In genomic region chr3:132008841-132009638, GRCh38 we compare ENCODE assay signal across 26 cellular contexts. TPM values are rescaled to one million over a fixed set of nuclear protein-coding genes. Genes with fewer than 3 reads are reported as not detected.
A peak's percentile ranks its signal among the peaks of the same experiment; 100 is the strongest.
DNase-seq lines count a peak whose midpoint lies in the region; ATAC-seq and TF ChIP-seq lines count a peak whose summit lies in the region.
"Had no signal": no experiment of that assay in that cellular context is flagged by ENCODE, and none has a peak within 500 bp of the region (broad histone marks: within the 10 kb centered on the region; RNA-seq: fewer than 3 reads in every experiment).

No MANE protein-coding gene starts in this region.

- H3K4me3 ChIP-seq in PC-9 (no peak overlapping the region), left lung (no peak overlapping the region), endodermal cell (ENCODE audit: low read length) (no peak overlapping the region), vagina (no peak overlapping the region), spleen (no peak overlapping the region)
- H3K4me3 ChIP-seq: gastrocnemius medialis, GM23338, neural progenitor cell, smooth muscle cell, testis had no signal

- no peak overlapping the region for H3K27ac Mint-ChIP-seq in endodermal cell
- H3K27ac Mint-ChIP-seq: activated naive CD8-positive, alpha-beta T cell treated with anti-CD3 and anti-CD28 coated beads, Interleukin-2, amount 10 ng/mL, durations not matched to agents 7 days and 5 days; activated T-helper 17 cell treated with anti-CD3 and anti-CD28 coated beads, Interleukin-2, amount 50 U/mL, for 72 hours; CD14-positive monocyte; GM23338; neural progenitor cell; T-helper 17 cell had no signal

- WGBS in endodermal cell (ENCODE audit: insufficient coverage in 1 of 2, insufficient read length in 1 of 2), 2 experiments, result 47% methylated on average over 2 of the region's 2 CpGs; no CpG with 5 or more reads in 1 of the 2 experiments
- 27 to 41% (median 36%) methylated on average over 2 of the region's 2 CpGs for WGBS in spleen, 5 donors

- intact Hi-C loops in PC-9 (cut with micrococcal nuclease; ENCODE audit: unreplicated experiment) (loop anchor here (2.0 to 10.0 kb wide), 2 partner anchors 20 to 336 kb away; no protein-coding TSS in a partner anchor), left lung (cut with DNase I) (no loop called here), vagina (cut with DNase I) (no loop called here), spleen (cut with DNase I; ENCODE audit: low total_unique reads) (no loop called here)

- no peaks in the 10 kb centered on the region for H3K9me3 Mint-ChIP-seq in endodermal cell
- H3K9me3 Mint-ChIP-seq: activated naive CD8-positive, alpha-beta T cell treated with anti-CD3 and anti-CD28 coated beads, Interleukin-2, amount 10 ng/mL, durations not matched to agents 7 days and 5 days; activated T-helper 17 cell treated with anti-CD3 and anti-CD28 coated beads, Interleukin-2, amount 50 U/mL, for 72 hours; CD14-positive monocyte; GM23338; neural progenitor cell had no signal

- H3K27me3 ChIP-seq in PC-9 (ENCODE audit: insufficient read depth, low read depth) (no peaks in the 10 kb centered on the region), left lung (peaks cover 0 to 3% of the 10 kb centered on the region in 2 donors), endodermal cell (ENCODE audit: control insufficient read depth, insufficient read depth, low read length, poor library complexity, severe bottlenecking) (no peaks in the 10 kb centered on the region), vagina (no peaks in the 10 kb centered on the region), spleen (replicated peaks in 1 of 7) (peaks cover 0 to 9% (median 0%) of the 10 kb centered on the region in 7 donors)
- H3K27me3 ChIP-seq: gastrocnemius medialis, neural progenitor cell, testis had no signal

- H3K36me3 Mint-ChIP-seq in endodermal cell (ENCODE audit: low read depth), result no peaks in the 10 kb centered on the region
- H3K36me3 Mint-ChIP-seq: activated naive CD8-positive, alpha-beta T cell treated with anti-CD3 and anti-CD28 coated beads, Interleukin-2, amount 10 ng/mL, durations not matched to agents 7 days and 5 days; CD14-positive monocyte; neural progenitor cell had no signal

- peaks cover 8% of the 10 kb centered on the region for H3K4me1 Mint-ChIP-seq in endodermal cell
- H3K4me1 Mint-ChIP-seq: activated naive CD8-positive, alpha-beta T cell treated with anti-CD3 and anti-CD28 coated beads, Interleukin-2, amount 10 ng/mL, durations not matched to agents 7 days and 5 days; activated T-helper 17 cell treated with anti-CD3 and anti-CD28 coated beads, Interleukin-2, amount 50 U/mL, for 72 hours; T-helper 17 cell had no signal

- no peak for TF ChIP-seq CTCF in PC-9 (conservative IDR thresholded peaks at IDR 0.05)
- no peak for TF ChIP-seq CTCF in left lung (IDR thresholded peaks at IDR 0.05)
- no peak for TF ChIP-seq CTCF in endodermal cell (conservative IDR thresholded peaks at IDR 0.05)
- TF ChIP-seq CTCF in vagina (IDR thresholded peaks at IDR 0.05), result no peak
- no peak for TF ChIP-seq CTCF in spleen (IDR thresholded peaks at IDR 0.05 in 8 of 11, conservative IDR thresholded peaks at IDR 0.05 in 3 of 11)

- no peaks in the 10 kb centered on the region for H4K20me1 ChIP-seq in PC-9 (ENCODE audit: insufficient read depth)

- H3K9me3 ChIP-seq in PC-9 (ENCODE audit: insufficient read depth, low read depth), result no peaks in the 10 kb centered on the region
- H3K9me3 ChIP-seq in left lung, result no peaks in the 10 kb centered on the region
- H3K9me3 ChIP-seq in endodermal cell (ENCODE audit: control insufficient read depth, low read length), result no peaks in the 10 kb centered on the region
- H3K9me3 ChIP-seq in vagina, result no peaks in the 10 kb centered on the region
- H3K9me3 ChIP-seq in spleen, result no peaks in the 10 kb centered on the region
- H3K9me3 ChIP-seq: gastrocnemius medialis, testis had no signal

- ATAC-seq in left lung, result peak; percentile 53
- ATAC-seq: activated T-helper 17 cell treated with anti-CD3 and anti-CD28 coated beads, Interleukin-2, amount 50 U/mL, for 72 hours; gastrocnemius medialis; GM23338; left colon; T-helper 17 cell had no signal

- POLR2A ChIA-PET in PC-9 (lab: Charles Lee; ENCODE audit: unreplicated experiment), result no interaction called here

- H3K9ac ChIP-seq in endodermal cell (ENCODE audit: extremely low read depth, low read length, poor library complexity, severe bottlenecking), result no peak overlapping the region
- H3K9ac ChIP-seq: neural progenitor cell had no signal

- H3K36me3 ChIP-seq in PC-9 (ENCODE audit: low read depth) (no peaks in the 10 kb centered on the region), left lung (no peaks in the 10 kb centered on the region), endodermal cell (ENCODE audit: control insufficient read depth, insufficient read depth, low read length) (no peaks in the 10 kb centered on the region), vagina (no peaks in the 10 kb centered on the region), spleen (no peaks in the 10 kb centered on the region)
- H3K36me3 ChIP-seq: gastrocnemius medialis, neural progenitor cell had no signal

- peak overlapping the region; percentile 41 for H3K4me2 ChIP-seq in PC-9
- H3K4me2 ChIP-seq: GM23338, neural progenitor cell, smooth muscle cell had no signal

- no peak overlapping the region for H3K4me3 Mint-ChIP-seq in endodermal cell
- H3K4me3 Mint-ChIP-seq: activated naive CD8-positive, alpha-beta T cell treated with anti-CD3 and anti-CD28 coated beads, Interleukin-2, amount 10 ng/mL, durations not matched to agents 7 days and 5 days; activated T-helper 17 cell treated with anti-CD3 and anti-CD28 coated beads, Interleukin-2, amount 50 U/mL, for 72 hours; CD14-positive monocyte; GM23338; neural progenitor cell; T-helper 17 cell had no signal

- peaks cover 42% of the 10 kb centered on the region for H3K4me1 ChIP-seq in PC-9 (replicated peaks; ENCODE audit: insufficient read depth)
- H3K4me1 ChIP-seq in left lung, result no peaks in the 10 kb centered on the region
- H3K4me1 ChIP-seq in endodermal cell (ENCODE audit: control insufficient read depth, insufficient read depth, low read length), result peaks cover 3% of the 10 kb centered on the region
- no peaks in the 10 kb centered on the region for H3K4me1 ChIP-seq in vagina
- no peaks in the 10 kb centered on the region for H3K4me1 ChIP-seq in spleen
- H3K4me1 ChIP-seq: gastrocnemius medialis, testis had no signal

- H3K27me3 Mint-ChIP-seq in endodermal cell (ENCODE audit: insufficient read depth), result peaks cover 1% of the 10 kb centered on the region
- H3K27me3 Mint-ChIP-seq: activated naive CD8-positive, alpha-beta T cell treated with anti-CD3 and anti-CD28 coated beads, Interleukin-2, amount 10 ng/mL, durations not matched to agents 7 days and 5 days had no signal

- no peaks in the 10 kb centered on the region for H3K79me2 ChIP-seq in PC-9 (ENCODE audit: low read depth)

- H3F3A ChIP-seq in PC-9 (ENCODE audit: insufficient read depth, low read depth), result peaks cover 12% of the 10 kb centered on the region; the same call in 1 of the 2 replicates

- TF ChIP-seq POLR2A in vagina (IDR thresholded peaks at IDR 0.05), result no peak
- no peak for TF ChIP-seq POLR2A in spleen (IDR thresholded peaks at IDR 0.05)

- H2AFZ ChIP-seq in PC-9, result no peak overlapping the region
- H2AFZ ChIP-seq: GM23338, neural progenitor cell had no signal

- no peaks in the 10 kb centered on the region for H3K9me2 ChIP-seq in PC-9 (ENCODE audit: insufficient read depth)

- BruUV-seq in PC-9 (replicated peaks; lab: Mats Ljungman, UMichigan), result no TSS peak

- DNase-seq in DMS153 (lab: John Stamatoyannopoulos, UW) (peak; percentile 46), DMS153 treated with DMSO at 0.1 percent for 48 hours (lab: John Stamatoyannopoulos, UW; ENCODE audit: unreplicated experiment) (no peak), NCI-H187 treated with DMSO at 0.1 percent for 48 hours (lab: John Stamatoyannopoulos, UW) (peak; percentile 90), PC-9 (peak; percentile 22 to 85), left lung (no peak), endodermal cell (no peak), vagina (ENCODE audit: extremely low spot score in 2 of 2) (no peak), spleen (no peak)
- DNase-seq: 8988T; activated CD4-positive, CD25-positive, alpha-beta regulatory T cell treated with anti-CD3 and anti-CD28 coated beads, Interleukin-2, amount 50 U/mL, for 72 hours; activated naive CD8-positive, alpha-beta T cell treated with anti-CD3 and anti-CD28 coated beads, Interleukin-2, amount 10 ng/mL, durations not matched to agents 7 days and 5 days; gastrocnemius medialis; left colon; NCI-H1930; SIG-M5; T-helper 17 cell; testis had no signal

- H3K27ac ChIP-seq in PC-9 (peak overlapping the region; percentile 58; the same call in 1 of the 2 replicates), left lung (no peak overlapping the region), endodermal cell (ENCODE audit: low read depth, low read length) (no peak overlapping the region), vagina (no peak overlapping the region), spleen (no peak overlapping the region)
- H3K27ac ChIP-seq: gastrocnemius medialis, neural progenitor cell, testis had no signal

- CTCF ChIA-PET in PC-9 (lab: Charles Lee), result interaction anchor here (1.4 kb wide), 1 partner anchor 20 kb away, joined by 3 read pairs; no protein-coding TSS in a partner anchor

RNA-seq across cellular contexts. Expression of gene CPNE4, which starts 25.8 kb away (rescaled TPM):
- total RNA-seq in PC-9 (2021) (0.10 and 0.22 TPM in 2 replicates), left lung (1 to 10 TPM in 1 of 2 donors, under 1 TPM in 1; 0.52 to 1.9 TPM), endodermal cell (1 to 10 TPM; 1.7 to 2.5 TPM), vagina (3.2 TPM), spleen (1 to 10 TPM in 4 of 7 donors, under 1 TPM in 1, not detected in 2; 0.34 to 3.1 (median 1.8) TPM)
- polyA plus RNA-seq in endodermal cell (2013, experiment 1 of 2), result 4.2 TPM
- 3.2 TPM for polyA plus RNA-seq in endodermal cell (2013, experiment 2 of 2)
- under 1 TPM; 0.03 to 0.78 (median 0.32) TPM for polyA plus RNA-seq in spleen
- total RNA-seq: activated CD8-positive, alpha-beta memory T cell treated with anti-CD3 and anti-CD28 coated beads for 36 hours; activated naive CD8-positive, alpha-beta T cell treated with anti-CD3 and anti-CD28 coated beads, Interleukin-2, amount 10 ng/mL, durations not matched to agents 7 days and 5 days; activated T-helper 17 cell treated with anti-CD3 and anti-CD28 coated beads, Interleukin-2, amount 50 U/mL, for 72 hours; Daoy; dermis microvascular lymphatic vessel endothelial cell; gastrocnemius medialis; pulmonary artery endothelial cell had no signal
- polyA plus RNA-seq: CD14-positive monocyte had no signal

Comparison
In these comparisons a context has a peak if more than half of its experiments do, and no peak if none do; other contexts are left out.
1. DNase-seq: peak in DMS153 (single experiment), NCI-H187 treated with DMSO at 0.1 percent for 48 hours (single experiment) and PC-9 (2 of 2); none in DMS153 treated with DMSO at 0.1 percent for 48 hours (single experiment), left lung (0 of 2), endodermal cell (single experiment), vagina (0 of 2) and spleen (single experiment).